Comparison of ENCODE assay signal across 1 cellular context in genomic region chr1:64898107-64898861, GRCh38.
A peak's percentile ranks its signal among the peaks of the same experiment; 100 is the strongest.
TF ChIP-seq lines count a peak whose summit lies in the region.

No MANE protein-coding gene starts in this region.

TF ChIP-seq in HepG2, 621 proteins besides CTCF, POLR2A, EP300 and RAD21 (continued from another document and continues in another):
- TF ChIP-seq, protein P1, sequence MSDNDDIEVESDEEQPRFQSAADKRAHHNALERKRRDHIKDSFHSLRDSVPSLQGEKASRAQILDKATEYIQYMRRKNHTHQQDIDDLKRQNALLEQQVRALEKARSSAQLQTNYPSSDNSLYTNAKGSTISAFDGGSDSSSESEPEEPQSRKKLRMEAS (IDR thresholded peaks at IDR 0.05) = no peak
- TF ChIP-seq HES4 (CRISPR knock-in tag; IDR thresholded peaks at IDR 0.05; ENCODE audit: borderline replicate concordance) = no peak
- TF ChIP-seq ZNF256 (CRISPR knock-in tag; conservative IDR thresholded peaks at IDR 0.05) = no peak
- TF ChIP-seq ZNF558 (CRISPR knock-in tag; IDR thresholded peaks at IDR 0.05; ENCODE audit: borderline replicate concordance) = no peak
- TF ChIP-seq PHF21A (CRISPR knock-in tag; IDR thresholded peaks at IDR 0.05) = peak; percentile 69
- TF ChIP-seq, protein P2, sequence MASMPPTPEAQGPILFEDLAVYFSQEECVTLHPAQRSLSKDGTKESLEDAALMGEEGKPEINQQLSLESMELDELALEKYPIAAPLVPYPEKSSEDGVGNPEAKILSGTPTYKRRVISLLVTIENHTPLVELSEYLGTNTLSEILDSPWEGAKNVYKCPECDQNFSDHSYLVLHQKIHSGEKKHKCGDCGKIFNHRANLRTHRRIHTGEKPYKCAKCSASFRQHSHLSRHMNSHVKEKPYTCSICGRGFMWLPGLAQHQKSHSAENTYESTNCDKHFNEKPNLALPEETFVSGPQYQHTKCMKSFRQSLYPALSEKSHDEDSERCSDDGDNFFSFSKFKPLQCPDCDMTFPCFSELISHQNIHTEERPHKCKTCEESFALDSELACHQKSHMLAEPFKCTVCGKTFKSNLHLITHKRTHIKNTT (CRISPR knock-in tag; IDR thresholded peaks at IDR 0.05) = no peak
- no peak for TF ChIP-seq XBP1 (CRISPR knock-in tag; IDR thresholded peaks at IDR 0.05)
- no peak for TF ChIP-seq ARNT (IDR thresholded peaks at IDR 0.05)
- no peak for TF ChIP-seq KLF6 (CRISPR knock-in tag; IDR thresholded peaks at IDR 0.05)
- TF ChIP-seq YY1 (IDR thresholded peaks at IDR 0.05; ENCODE audit: insufficient read depth, insufficient replicate concordance, low read depth, low read length) = no peak
- peak; percentile 9; the same call in 1 of the 2 replicates for TF ChIP-seq TFAP4 (IDR thresholded peaks at IDR 0.05; ENCODE audit: borderline replicate concordance, low read depth)
- no peak for TF ChIP-seq TP53 (CRISPR knock-in tag; conservative IDR thresholded peaks at IDR 0.05)
- no peak for TF ChIP-seq FOXK2 (IDR thresholded peaks at IDR 0.05)
- peak; percentile 66 for TF ChIP-seq SALL1 (CRISPR knock-in tag; IDR thresholded peaks at IDR 0.05)
- TF ChIP-seq ELF1 (CRISPR knock-in tag; IDR thresholded peaks at IDR 0.05) = no peak
- no peak for TF ChIP-seq CBX2 (IDR thresholded peaks at IDR 0.05; ENCODE audit: low read depth, low read length)
- TF ChIP-seq CBX2 (CRISPR knock-in tag; IDR thresholded peaks at IDR 0.05; ENCODE audit: low read depth) = no peak
- TF ChIP-seq ZXDC (CRISPR knock-in tag; IDR thresholded peaks at IDR 0.05) = no peak
- peak; percentile 50 to 66 for TF ChIP-seq NR2F1 (CRISPR knock-in tag; IDR thresholded peaks at IDR 0.05)
- TF ChIP-seq POGZ (CRISPR knock-in tag; IDR thresholded peaks at IDR 0.05) = peak; percentile 49; the same call in 1 of the 2 replicates
- TF ChIP-seq NCOA5 (CRISPR knock-in tag; IDR thresholded peaks at IDR 0.05) = no peak
- TF ChIP-seq, protein P3, sequence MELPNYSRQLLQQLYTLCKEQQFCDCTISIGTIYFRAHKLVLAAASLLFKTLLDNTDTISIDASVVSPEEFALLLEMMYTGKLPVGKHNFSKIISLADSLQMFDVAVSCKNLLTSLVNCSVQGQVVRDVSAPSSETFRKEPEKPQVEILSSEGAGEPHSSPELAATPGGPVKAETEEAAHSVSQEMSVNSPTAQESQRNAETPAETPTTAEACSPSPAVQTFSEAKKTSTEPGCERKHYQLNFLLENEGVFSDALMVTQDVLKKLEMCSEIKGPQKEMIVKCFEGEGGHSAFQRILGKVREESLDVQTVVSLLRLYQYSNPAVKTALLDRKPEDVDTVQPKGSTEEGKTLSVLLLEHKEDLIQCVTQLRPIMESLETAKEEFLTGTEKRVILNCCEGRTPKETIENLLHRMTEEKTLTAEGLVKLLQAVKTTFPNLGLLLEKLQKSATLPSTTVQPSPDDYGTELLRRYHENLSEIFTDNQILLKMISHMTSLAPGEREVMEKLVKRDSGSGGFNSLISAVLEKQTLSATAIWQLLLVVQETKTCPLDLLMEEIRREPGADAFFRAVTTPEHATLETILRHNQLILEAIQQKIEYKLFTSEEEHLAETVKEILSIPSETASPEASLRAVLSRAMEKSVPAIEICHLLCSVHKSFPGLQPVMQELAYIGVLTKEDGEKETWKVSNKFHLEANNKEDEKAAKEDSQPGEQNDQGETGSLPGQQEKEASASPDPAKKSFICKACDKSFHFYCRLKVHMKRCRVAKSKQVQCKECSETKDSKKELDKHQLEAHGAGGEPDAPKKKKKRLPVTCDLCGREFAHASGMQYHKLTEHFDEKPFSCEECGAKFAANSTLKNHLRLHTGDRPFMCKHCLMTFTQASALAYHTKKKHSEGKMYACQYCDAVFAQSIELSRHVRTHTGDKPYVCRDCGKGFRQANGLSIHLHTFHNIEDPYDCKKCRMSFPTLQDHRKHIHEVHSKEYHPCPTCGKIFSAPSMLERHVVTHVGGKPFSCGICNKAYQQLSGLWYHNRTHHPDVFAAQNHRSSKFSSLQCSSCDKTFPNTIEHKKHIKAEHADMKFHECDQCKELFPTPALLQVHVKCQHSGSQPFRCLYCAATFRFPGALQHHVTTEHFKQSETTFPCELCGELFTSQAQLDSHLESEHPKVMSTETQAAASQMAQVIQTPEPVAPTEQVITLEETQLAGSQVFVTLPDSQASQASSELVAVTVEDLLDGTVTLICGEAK (IDR thresholded peaks at IDR 0.05) = no peak
- TF ChIP-seq, protein P3 (CRISPR knock-in tag; IDR thresholded peaks at IDR 0.05) = no peak
- TF ChIP-seq, protein P4, sequence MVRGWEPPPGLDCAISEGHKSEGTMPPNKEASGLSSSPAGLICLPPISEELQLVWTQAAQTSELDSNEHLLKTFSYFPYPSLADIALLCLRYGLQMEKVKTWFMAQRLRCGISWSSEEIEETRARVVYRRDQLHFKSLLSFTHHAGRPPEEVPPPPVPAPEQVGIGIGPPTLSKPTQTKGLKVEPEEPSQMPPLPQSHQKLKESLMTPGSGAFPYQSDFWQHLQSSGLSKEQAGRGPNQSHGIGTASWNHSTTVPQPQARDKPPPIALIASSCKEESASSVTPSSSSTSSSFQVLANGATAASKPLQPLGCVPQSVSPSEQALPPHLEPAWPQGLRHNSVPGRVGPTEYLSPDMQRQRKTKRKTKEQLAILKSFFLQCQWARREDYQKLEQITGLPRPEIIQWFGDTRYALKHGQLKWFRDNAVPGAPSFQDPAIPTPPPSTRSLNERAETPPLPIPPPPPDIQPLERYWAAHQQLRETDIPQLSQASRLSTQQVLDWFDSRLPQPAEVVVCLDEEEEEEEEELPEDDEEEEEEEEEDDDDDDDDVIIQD (CRISPR knock-in tag; IDR thresholded peaks at IDR 0.05; ENCODE audit: low read depth) = peak; percentile 55; the same call in 1 of the 2 replicates
- TF ChIP-seq, protein P5, sequence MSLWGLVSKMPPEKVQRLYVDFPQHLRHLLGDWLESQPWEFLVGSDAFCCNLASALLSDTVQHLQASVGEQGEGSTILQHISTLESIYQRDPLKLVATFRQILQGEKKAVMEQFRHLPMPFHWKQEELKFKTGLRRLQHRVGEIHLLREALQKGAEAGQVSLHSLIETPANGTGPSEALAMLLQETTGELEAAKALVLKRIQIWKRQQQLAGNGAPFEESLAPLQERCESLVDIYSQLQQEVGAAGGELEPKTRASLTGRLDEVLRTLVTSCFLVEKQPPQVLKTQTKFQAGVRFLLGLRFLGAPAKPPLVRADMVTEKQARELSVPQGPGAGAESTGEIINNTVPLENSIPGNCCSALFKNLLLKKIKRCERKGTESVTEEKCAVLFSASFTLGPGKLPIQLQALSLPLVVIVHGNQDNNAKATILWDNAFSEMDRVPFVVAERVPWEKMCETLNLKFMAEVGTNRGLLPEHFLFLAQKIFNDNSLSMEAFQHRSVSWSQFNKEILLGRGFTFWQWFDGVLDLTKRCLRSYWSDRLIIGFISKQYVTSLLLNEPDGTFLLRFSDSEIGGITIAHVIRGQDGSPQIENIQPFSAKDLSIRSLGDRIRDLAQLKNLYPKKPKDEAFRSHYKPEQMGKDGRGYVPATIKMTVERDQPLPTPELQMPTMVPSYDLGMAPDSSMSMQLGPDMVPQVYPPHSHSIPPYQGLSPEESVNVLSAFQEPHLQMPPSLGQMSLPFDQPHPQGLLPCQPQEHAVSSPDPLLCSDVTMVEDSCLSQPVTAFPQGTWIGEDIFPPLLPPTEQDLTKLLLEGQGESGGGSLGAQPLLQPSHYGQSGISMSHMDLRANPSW (CRISPR knock-in tag; IDR thresholded peaks at IDR 0.05; ENCODE audit: borderline replicate concordance) = no peak
- TF ChIP-seq RCOR2 (CRISPR knock-in tag; IDR thresholded peaks at IDR 0.05) = peak; percentile 54; the same call in 1 of the 2 replicates
- TF ChIP-seq SOX5 (CRISPR knock-in tag; IDR thresholded peaks at IDR 0.05; ENCODE audit: borderline replicate concordance) = peak; percentile 28; the same call in 1 of the 2 replicates
- peak; percentile 85 for TF ChIP-seq RARA (CRISPR knock-in tag; IDR thresholded peaks at IDR 0.05)
- TF ChIP-seq ZSCAN5A (CRISPR knock-in tag; IDR thresholded peaks at IDR 0.05; ENCODE audit: borderline replicate concordance) = no peak
- peak; percentile 56 for TF ChIP-seq PAXIP1 (CRISPR knock-in tag; conservative IDR thresholded peaks at IDR 0.05)
- no peak for TF ChIP-seq BHLHE40 (IDR thresholded peaks at IDR 0.05; ENCODE audit: low read length)
- peak; percentile 27; the same call in 1 of the 2 replicates for TF ChIP-seq FOXO1 (CRISPR knock-in tag; IDR thresholded peaks at IDR 0.05)
- peak; percentile 26; the same call in 1 of the 2 replicates for TF ChIP-seq NCOR1 (IDR thresholded peaks at IDR 0.05; ENCODE audit: borderline replicate concordance, low read length)
- TF ChIP-seq HNRNPK (IDR thresholded peaks at IDR 0.05; ENCODE audit: low read depth, low read length, poor library complexity, severe bottlenecking) = no peak
- TF ChIP-seq NONO (IDR thresholded peaks at IDR 0.05) = no peak
- TF ChIP-seq NONO (CRISPR knock-in tag; conservative IDR thresholded peaks at IDR 0.05) = no peak
